In the genomic region with DNA sequence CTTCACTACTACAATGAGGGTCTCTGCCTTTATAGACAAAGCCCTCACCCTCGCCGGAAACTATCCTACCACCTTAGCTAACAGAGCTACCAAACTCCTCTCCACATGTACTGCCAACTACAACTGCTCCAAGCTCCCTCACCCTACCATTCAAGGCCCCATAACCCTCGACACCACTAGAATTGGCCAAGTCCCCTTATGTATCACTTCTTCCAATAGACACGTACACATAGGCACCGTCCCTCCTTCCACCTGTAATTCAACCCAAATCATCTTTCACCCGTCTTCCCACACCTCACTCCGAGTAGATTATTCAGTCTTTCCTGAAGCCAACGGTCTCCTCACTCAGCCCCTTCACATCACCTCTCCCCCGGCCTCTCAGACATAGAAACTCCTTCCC, we compare ENCODE assay signal across 16 cellular contexts. TPM values are rescaled to one million over a fixed set of nuclear protein-coding genes. Genes with fewer than 3 reads are reported as not detected.
DNase-seq lines count a peak whose midpoint lies in the region; ATAC-seq lines count a peak whose summit lies in the region.
"Had no signal": no experiment of that assay in that cellular context is flagged by ENCODE, and none has a peak within 500 bp of the region (broad histone marks: within the 10 kb centered on the region; RNA-seq: fewer than 3 reads in every experiment).

No MANE protein-coding gene starts in this region.

- POLR2A ChIA-PET in CD8-positive, alpha-beta memory T cell (lab: Charles Lee): no interaction called here

- no peak overlapping the region for H3K27ac Mint-ChIP-seq in CD8-positive, alpha-beta memory T cell
- H3K27ac Mint-ChIP-seq in activated naive CD8-positive, alpha-beta T cell treated with anti-CD3 and anti-CD28 coated beads, Interleukin-2, amount 50 U/mL, for 24 hours: no peak overlapping the region
- H3K27ac Mint-ChIP-seq in stimulated activated effector memory CD8-positive, alpha-beta T cell treated with anti-CD3 and anti-CD28 coated beads, Interleukin-12 subunit alpha, Interleukin-12 subunit beta, amount 100 ng/mL, for 72 hours: no peak overlapping the region
- H3K27ac Mint-ChIP-seq: HFFc6 had no signal

- peaks cover 12 to 21% (median 15%) of the 10 kb centered on the region in 3 donors for H3K4me1 Mint-ChIP-seq in CD8-positive, alpha-beta memory T cell
- H3K4me1 Mint-ChIP-seq in activated naive CD8-positive, alpha-beta T cell treated with anti-CD3 and anti-CD28 coated beads, Interleukin-2, amount 50 U/mL, for 24 hours: peaks cover 32% of the 10 kb centered on the region
- peaks cover 12% of the 10 kb centered on the region for H3K4me1 Mint-ChIP-seq in stimulated activated effector memory CD8-positive, alpha-beta T cell treated with anti-CD3 and anti-CD28 coated beads, Interleukin-12 subunit alpha, Interleukin-12 subunit beta, amount 100 ng/mL, for 72 hours

- no peaks in the 10 kb centered on the region for H3K27me3 ChIP-seq in CD8-positive, alpha-beta memory T cell (ENCODE audit: insufficient read depth, low read length, poor library complexity, severe bottlenecking)
- H3K27me3 ChIP-seq: BLaER1 had no signal

- H3K4me3 ChIP-seq in CD8-positive, alpha-beta memory T cell (ENCODE audit: low read length): peak overlapping the region; percentile 32
- H3K4me3 ChIP-seq: BLaER1 had no signal

- peak; percentile 75 for ATAC-seq in activated naive CD8-positive, alpha-beta T cell treated with anti-CD3 and anti-CD28 coated beads, Interleukin-2, amount 50 U/mL, for 24 hours
- ATAC-seq in stimulated activated effector memory CD8-positive, alpha-beta T cell treated with anti-CD3 and anti-CD28 coated beads, Interleukin-12 subunit alpha, Interleukin-12 subunit beta, amount 100 ng/mL, for 72 hours: peak; percentile 50

- H3K36me3 Mint-ChIP-seq in CD8-positive, alpha-beta memory T cell: peaks cover 0 to 1% (median 0%) of the 10 kb centered on the region in 3 donors
- H3K36me3 Mint-ChIP-seq in activated naive CD8-positive, alpha-beta T cell treated with anti-CD3 and anti-CD28 coated beads, Interleukin-2, amount 50 U/mL, for 24 hours (ENCODE audit: low read depth): peaks cover 19% of the 10 kb centered on the region
- no peaks in the 10 kb centered on the region for H3K36me3 Mint-ChIP-seq in stimulated activated effector memory CD8-positive, alpha-beta T cell treated with anti-CD3 and anti-CD28 coated beads, Interleukin-12 subunit alpha, Interleukin-12 subunit beta, amount 100 ng/mL, for 72 hours

- H3K4me3 Mint-ChIP-seq in CD8-positive, alpha-beta memory T cell: no peak overlapping the region
- no peak overlapping the region for H3K4me3 Mint-ChIP-seq in activated naive CD8-positive, alpha-beta T cell treated with anti-CD3 and anti-CD28 coated beads, Interleukin-2, amount 50 U/mL, for 24 hours
- H3K4me3 Mint-ChIP-seq in stimulated activated effector memory CD8-positive, alpha-beta T cell treated with anti-CD3 and anti-CD28 coated beads, Interleukin-12 subunit alpha, Interleukin-12 subunit beta, amount 100 ng/mL, for 72 hours: no peak overlapping the region
- H3K4me3 Mint-ChIP-seq: HFFc6 had no signal

- H3K27ac ChIP-seq in CD8-positive, alpha-beta memory T cell (ENCODE audit: low read depth, low read length): no peak overlapping the region
- H3K27ac ChIP-seq: BLaER1 had no signal

- H3K36me3 ChIP-seq in CD8-positive, alpha-beta memory T cell (ENCODE audit: insufficient read depth, low read length): no peaks in the 10 kb centered on the region
- H3K36me3 ChIP-seq: BLaER1 had no signal

- DNase-seq in NCI-H510A treated with DMSO at 0.1 percent for 48 hours (lab: John Stamatoyannopoulos, UW) (peak; percentile 83), NCI-H510A (lab: John Stamatoyannopoulos, UW) (no peak), NCI-H524 treated with DMSO at 0.1 percent for 48 hours (lab: John Stamatoyannopoulos, UW) (no peak), T1000 (lab: John Stamatoyannopoulos, UW) (no peak)
- DNase-seq in CD8-positive, alpha-beta memory T cell: peak in 1 of 5 donors; percentile 41
- DNase-seq in activated naive CD8-positive, alpha-beta T cell treated with anti-CD3 and anti-CD28 coated beads, Interleukin-2, amount 50 U/mL, for 24 hours: no peak
- DNase-seq in stimulated activated effector memory CD8-positive, alpha-beta T cell treated with anti-CD3 and anti-CD28 coated beads, Interleukin-12 subunit alpha, Interleukin-12 subunit beta, amount 100 ng/mL, for 72 hours (ENCODE audit: low spot score in 2 of 2): no peak
- no peak for DNase-seq in stimulated activated naive CD4-positive, alpha-beta T cell treated with Interleukin-2 at 50 U/mL for 16 hours (lab: John Stamatoyannopoulos, UW)
- DNase-seq: 8988T, Calu3, DMS 273 treated with DMSO at 0.1 percent for 48 hours, HCEC 1CT, HFFc6 had no signal

- no peaks in the 10 kb centered on the region for H3K9me3 ChIP-seq in CD8-positive, alpha-beta memory T cell (ENCODE audit: low read length)

- CTCF ChIA-PET in CD8-positive, alpha-beta memory T cell (lab: Charles Lee): interaction anchor here (1.0 to 1.2 kb wide), 2 partner anchors 55 to 79 kb away, joined by 3 to 4 read pairs; no protein-coding TSS in a partner anchor

- H3K27me3 Mint-ChIP-seq in CD8-positive, alpha-beta memory T cell: no peaks in the 10 kb centered on the region
- no peaks in the 10 kb centered on the region for H3K27me3 Mint-ChIP-seq in activated naive CD8-positive, alpha-beta T cell treated with anti-CD3 and anti-CD28 coated beads, Interleukin-2, amount 50 U/mL, for 24 hours

- H3K4me1 ChIP-seq in CD8-positive, alpha-beta memory T cell (ENCODE audit: insufficient read depth, low read length): peaks cover 55% of the 10 kb centered on the region

- no peaks in the 10 kb centered on the region for H3K9me3 Mint-ChIP-seq in CD8-positive, alpha-beta memory T cell
- H3K9me3 Mint-ChIP-seq in activated naive CD8-positive, alpha-beta T cell treated with anti-CD3 and anti-CD28 coated beads, Interleukin-2, amount 50 U/mL, for 24 hours: no peaks in the 10 kb centered on the region
- H3K9me3 Mint-ChIP-seq in stimulated activated effector memory CD8-positive, alpha-beta T cell treated with anti-CD3 and anti-CD28 coated beads, Interleukin-12 subunit alpha, Interleukin-12 subunit beta, amount 100 ng/mL, for 72 hours: no peaks in the 10 kb centered on the region
- H3K9me3 Mint-ChIP-seq: HFFc6 had no signal

RNA-seq across cellular contexts. Expression of gene CA6, which starts 19.7 kb away (rescaled TPM):
- total RNA-seq in CD8-positive, alpha-beta memory T cell: 1 to 10 TPM; 1.2 to 1.4 TPM
- polyA plus RNA-seq in CD8-positive, alpha-beta memory T cell: 3.7 TPM
- total RNA-seq: Calu3, Daoy, H4, HFFc6 had no signal

RNA-seq across cellular contexts. Expression of gene ENO1, which starts 47.5 kb away (rescaled TPM):
- 1,000 to 10,000 TPM; 3,105 to 3,136 TPM for total RNA-seq in CD8-positive, alpha-beta memory T cell
- polyA plus RNA-seq in CD8-positive, alpha-beta memory T cell: 1,061 TPM
